Comparison of ENCODE assay signal across 25 cellular contexts in genomic region chr7:115276791-115277190, GRCh38.
A peak's percentile ranks its signal among the peaks of the same experiment; 100 is the strongest.
DNase-seq lines count a peak whose midpoint lies in the region; ATAC-seq and TF ChIP-seq lines count a peak whose summit lies in the region.
"Had no signal": no experiment of that assay in that cellular context is flagged by ENCODE, and none has a peak within 500 bp of the region (broad histone marks: within the 10 kb centered on the region; RNA-seq: fewer than 3 reads in every experiment).

No MANE protein-coding gene starts in this region.

- no peak overlapping the region for H4K5ac ChIP-seq in IMR-90 (ENCODE audit: low read depth, low read length)

- POLR2A ChIA-PET in IMR-90 (lab: Charles Lee; ENCODE audit: unreplicated experiment) = no interaction called here

- H2BK5ac ChIP-seq in IMR-90 (ENCODE audit: low read depth, low read length, poor library complexity, severe bottlenecking) (no peak overlapping the region), neuronal stem cell (ENCODE audit: low read length) (no peak overlapping the region)

- no peak overlapping the region for H3K27ac Mint-ChIP-seq in T-helper 17 cell
- H3K27ac Mint-ChIP-seq: CD14-positive monocyte; CD4-positive, alpha-beta memory T cell; CD4-positive, CD25-positive, alpha-beta regulatory T cell; CD8-positive, alpha-beta memory T cell had no signal

- H4K8ac ChIP-seq in IMR-90 (ENCODE audit: low read depth in 2 of 2, low read length in 2 of 2) (no peak overlapping the region), neuronal stem cell (ENCODE audit: low read depth, low read length) (no peak overlapping the region)

- H3K9me3 ChIP-seq in heart right ventricle (peaks cover 0 to 12% (median 0%) of the 10 kb centered on the region in 11 donors), IMR-90 (ENCODE audit: control insufficient read depth, insufficient read depth, low read length) (no peaks in the 10 kb centered on the region), T-helper 17 cell (ENCODE audit: control insufficient read depth, low read length, poor library complexity, severe bottlenecking) (no peaks in the 10 kb centered on the region), neuronal stem cell (replicated peaks in 1 of 2; ENCODE audit: control insufficient read depth in 2 of 2, insufficient read depth in 1 of 2, low read depth in 1 of 2, low read length in 2 of 2) (no peaks in the 10 kb centered on the region)
- H3K9me3 ChIP-seq: A549, BE2C, BLaER1 had no signal

- H3K4me3 ChIP-seq in heart right ventricle (no peak overlapping the region), IMR-90 (ENCODE audit: insufficient read depth, low read depth, low read length) (no peak overlapping the region), neuronal stem cell (ENCODE audit: low read length in 2 of 2) (no peak overlapping the region)
- H3K4me3 ChIP-seq: A549, BLaER1, GM12878 had no signal

- no peaks in the 10 kb centered on the region for H3K4me1 ChIP-seq in heart right ventricle
- H3K4me1 ChIP-seq in IMR-90 (ENCODE audit: control insufficient read depth, insufficient read depth, low read length) = no peaks in the 10 kb centered on the region; the same call in 1 of the 2 replicates
- H3K4me1 ChIP-seq in neuronal stem cell (ENCODE audit: control insufficient read depth in 2 of 2, insufficient read depth in 1 of 2, low read depth in 1 of 2, low read length in 2 of 2) = no peaks in the 10 kb centered on the region
- H3K4me1 ChIP-seq: BE2C, BLaER1 had no signal

- no peak overlapping the region for H3K4me2 ChIP-seq in IMR-90 (ENCODE audit: low read depth, low read length)
- H3K4me2 ChIP-seq in neuronal stem cell (ENCODE audit: insufficient read depth, low read length, poor library complexity, severe bottlenecking) = no peak overlapping the region
- H3K4me2 ChIP-seq: A549, BLaER1 had no signal

- 90 to 95% methylated on average over 1 of the region's 1 CpG for WGBS in heart right ventricle, 2 donors
- WGBS in IMR-90 (ENCODE audit: extremely low coverage in 2 of 2, insufficient read length in 1 of 2), 2 experiments = no CpG with 5 or more reads among the region's 1 CpG
- no CpG with 5 or more reads among the region's 1 CpG for WGBS in neuronal stem cell (ENCODE audit: extremely low coverage in 2 of 2, insufficient read length in 2 of 2, insufficient replicate concordance in 1 of 2), 2 donors

- H4K91ac ChIP-seq in IMR-90 (ENCODE audit: insufficient read depth, low read depth, low read length) (no peak overlapping the region), neuronal stem cell (ENCODE audit: low read depth, low read length, poor library complexity) (no peak overlapping the region)

- dilution Hi-C loops in IMR-90 (cut with HindIII; ENCODE audit: low sequenced_read_pairs, unreplicated experiment) = no loop called here

- H3K9ac ChIP-seq in IMR-90 (ENCODE audit: low read depth, low read length) (no peak overlapping the region), neuronal stem cell (ENCODE audit: low read depth, low read length, poor library complexity) (no peak overlapping the region)
- H3K9ac ChIP-seq: BLaER1 had no signal

- TF ChIP-seq RAD21 in IMR-90 (IDR thresholded peaks at IDR 0.05; ENCODE audit: low read length) = no peak

- intact Hi-C loops in Right ventricle myocardium inferior (cut with DNase I) = no loop called here
- intact Hi-C loops in heart right ventricle (cut with DNase I) = no loop called here
- intact Hi-C loops in IMR-90 (cut with micrococcal nuclease) = no loop called here

- DNase-seq in Right ventricle myocardium inferior (ENCODE audit: missing footprints) (peak; percentile 11), heart right ventricle (no peak), IMR-90 (peak; percentile 25), fibroblast of peridontal ligament (ENCODE audit: extremely low read depth) (peak; percentile 66), NCI-H345 treated with DMSO at 0.1 percent for 48 hours (lab: John Stamatoyannopoulos, UW; ENCODE audit: unreplicated experiment) (no peak), T-helper 17 cell (no peak), neuronal stem cell (ENCODE audit: low spot score) (no peak)
- DNase-seq: BE2C; C1 segment of cervical spinal cord; CD4-positive, alpha-beta memory T cell; CD4-positive, CD25-positive, alpha-beta regulatory T cell; CD8-positive, alpha-beta memory T cell; COR-L47; DMS 273 treated with DMSO at 0.1 percent for 48 hours; DMS153; DMS53; DMS79; DND-41; EL; GDM1 had no signal

- TF ChIP-seq POLR2A in IMR-90 (IDR thresholded peaks at IDR 0.05; ENCODE audit: low read depth, low read length) = no peak

- H3K27me3 Mint-ChIP-seq in T-helper 17 cell = peaks cover 8% of the 10 kb centered on the region
- H3K27me3 Mint-ChIP-seq: CD4-positive, CD25-positive, alpha-beta regulatory T cell had no signal

- no peak overlapping the region for H3K18ac ChIP-seq in IMR-90 (ENCODE audit: low read depth, low read length)
- H3K18ac ChIP-seq in neuronal stem cell (ENCODE audit: low read length) = no peak overlapping the region

- TF ChIP-seq CTCF in heart right ventricle (IDR thresholded peaks at IDR 0.05) = no peak
- TF ChIP-seq CTCF in IMR-90 (conservative IDR thresholded peaks at IDR 0.05; ENCODE audit: low read depth, low read length) = no peak

- H2BK20ac ChIP-seq in IMR-90 (ENCODE audit: low read depth, low read length) = no peak overlapping the region

- H3K36me3 ChIP-seq in heart right ventricle (no peaks in the 10 kb centered on the region), IMR-90 (ENCODE audit: control insufficient read depth, insufficient read depth, low read length) (no peaks in the 10 kb centered on the region), neuronal stem cell (replicated peaks in 1 of 2; ENCODE audit: control insufficient read depth in 2 of 2, insufficient read depth in 2 of 2, low read length in 2 of 2) (no peaks in the 10 kb centered on the region)
- H3K36me3 ChIP-seq: BE2C, BLaER1 had no signal

- H2BK15ac ChIP-seq in IMR-90 (ENCODE audit: low read depth, low read length) = no peak overlapping the region
- H2BK15ac ChIP-seq in neuronal stem cell (ENCODE audit: low read length) = no peak overlapping the region

- H3K79me1 ChIP-seq in IMR-90 (ENCODE audit: low read depth in 1 of 2, low read length in 2 of 2) (no peaks in the 10 kb centered on the region), neuronal stem cell (ENCODE audit: low read depth, low read length) (no peaks in the 10 kb centered on the region)

- H2BK120ac ChIP-seq in IMR-90 (ENCODE audit: low read depth, low read length) (no peak overlapping the region), neuronal stem cell (ENCODE audit: low read depth, low read length) (no peak overlapping the region)

- BruUV-seq in IMR-90 (replicated peaks; lab: Mats Ljungman, UMichigan) = no TSS peak

- H3K9me1 ChIP-seq in IMR-90 (ENCODE audit: insufficient read depth, low read length) = no peaks in the 10 kb centered on the region

- in situ Hi-C loops in IMR-90 (cut with MboI; ENCODE audit: low sequenced_read_pairs) = no loop called here

- ATAC-seq in Right ventricle myocardium inferior (no peak), heart right ventricle (no peak), IMR-90 (ENCODE audit: low read depth) (no peak), T-helper 17 cell (no peak)
- ATAC-seq: A549, GM12878 had no signal

- H3K4ac ChIP-seq in IMR-90 (ENCODE audit: low read depth, low read length) (no peak overlapping the region), neuronal stem cell (ENCODE audit: low read length) (no peak overlapping the region)

- H2AFZ ChIP-seq in IMR-90 (replicated peaks; ENCODE audit: low read length, poor library complexity) (no peak overlapping the region), neuronal stem cell (ENCODE audit: low read length) (no peak overlapping the region)

- no peaks in the 10 kb centered on the region for H3K36me3 Mint-ChIP-seq in T-helper 17 cell (ENCODE audit: low read depth)
- H3K36me3 Mint-ChIP-seq: CD14-positive monocyte; CD4-positive, alpha-beta memory T cell; CD4-positive, CD25-positive, alpha-beta regulatory T cell had no signal

- H3K23ac ChIP-seq in IMR-90 (ENCODE audit: low read depth, low read length) = no peak overlapping the region
- no peak overlapping the region for H3K23ac ChIP-seq in neuronal stem cell (ENCODE audit: low read depth, low read length, poor library complexity)

- H3K56ac ChIP-seq in IMR-90 (ENCODE audit: extremely low read depth, insufficient read depth, low read length) = no peak overlapping the region

- H2AK5ac ChIP-seq in IMR-90 (ENCODE audit: low read depth, low read length) = no peak overlapping the region
- H2AK5ac ChIP-seq in neuronal stem cell (ENCODE audit: low read depth, low read length) = no peak overlapping the region

- CTCF ChIA-PET in IMR-90 (lab: Yijun Ruan, JAX) = interaction anchor here (1.0 kb wide), 1 partner anchor 11 kb away, joined by 3 read pairs; no protein-coding TSS in a partner anchor

- H2BK12ac ChIP-seq in neuronal stem cell (ENCODE audit: low read length) = no peak overlapping the region

- no peaks in the 10 kb centered on the region for H3K4me1 Mint-ChIP-seq in T-helper 17 cell
- H3K4me1 Mint-ChIP-seq: CD14-positive monocyte; CD4-positive, alpha-beta memory T cell; CD4-positive, CD25-positive, alpha-beta regulatory T cell; CD8-positive, alpha-beta memory T cell had no signal

- no peak overlapping the region for H3K27ac ChIP-seq in heart right ventricle
- no peak overlapping the region for H3K27ac ChIP-seq in IMR-90 (ENCODE audit: insufficient read depth, low read length)
- H3K27ac ChIP-seq in neuronal stem cell (replicated peaks; ENCODE audit: low read length) = no peak overlapping the region
- H3K27ac ChIP-seq: 22Rv1, A549, BLaER1 had no signal

- no peaks in the 10 kb centered on the region for H4K20me1 ChIP-seq in IMR-90 (ENCODE audit: insufficient read depth, low read length)
- H4K20me1 ChIP-seq: BLaER1 had no signal

- no peaks in the 10 kb centered on the region for H3K27me3 ChIP-seq in heart right ventricle
- no peaks in the 10 kb centered on the region for H3K27me3 ChIP-seq in IMR-90 (ENCODE audit: control insufficient read depth, insufficient read depth, low read length)
- H3K27me3 ChIP-seq in neuronal stem cell (ENCODE audit: control insufficient read depth in 3 of 3, insufficient read depth in 3 of 3, low read depth in 1 of 3, low read length in 3 of 3) = no peaks in the 10 kb centered on the region
- H3K27me3 ChIP-seq: BE2C, BLaER1 had no signal

- no peak overlapping the region for H3K4me3 Mint-ChIP-seq in T-helper 17 cell
- H3K4me3 Mint-ChIP-seq: CD14-positive monocyte; CD4-positive, alpha-beta memory T cell; CD4-positive, CD25-positive, alpha-beta regulatory T cell; CD8-positive, alpha-beta memory T cell had no signal

- no peak overlapping the region for H2AK9ac ChIP-seq in IMR-90 (replicated peaks; ENCODE audit: low read depth, low read length, poor library complexity)

- H3K14ac ChIP-seq in IMR-90 (replicated peaks; ENCODE audit: low read depth, low read length) = no peak overlapping the region
- no peak overlapping the region for H3K14ac ChIP-seq in neuronal stem cell (ENCODE audit: low read length)

TF ChIP-seq in IMR-90, 13 proteins besides CTCF, POLR2A, EP300 and RAD21 (continues in another document):
- no peak for TF ChIP-seq USF2 (IDR thresholded peaks at IDR 0.05; ENCODE audit: low read depth, low read length)

Comparison
In these comparisons a context has a peak if more than half of its experiments do, and no peak if none do; other contexts are left out.
1. DNase-seq: peak in Right ventricle myocardium inferior (single experiment), IMR-90 (single experiment) and fibroblast of peridontal ligament (single experiment); none in heart right ventricle (0 of 2), NCI-H345 treated with DMSO at 0.1 percent for 48 hours (single experiment), T-helper 17 cell (0 of 3) and neuronal stem cell (single experiment).